ENCODE assay signal across 8 cellular contexts in the genomic region with DNA sequence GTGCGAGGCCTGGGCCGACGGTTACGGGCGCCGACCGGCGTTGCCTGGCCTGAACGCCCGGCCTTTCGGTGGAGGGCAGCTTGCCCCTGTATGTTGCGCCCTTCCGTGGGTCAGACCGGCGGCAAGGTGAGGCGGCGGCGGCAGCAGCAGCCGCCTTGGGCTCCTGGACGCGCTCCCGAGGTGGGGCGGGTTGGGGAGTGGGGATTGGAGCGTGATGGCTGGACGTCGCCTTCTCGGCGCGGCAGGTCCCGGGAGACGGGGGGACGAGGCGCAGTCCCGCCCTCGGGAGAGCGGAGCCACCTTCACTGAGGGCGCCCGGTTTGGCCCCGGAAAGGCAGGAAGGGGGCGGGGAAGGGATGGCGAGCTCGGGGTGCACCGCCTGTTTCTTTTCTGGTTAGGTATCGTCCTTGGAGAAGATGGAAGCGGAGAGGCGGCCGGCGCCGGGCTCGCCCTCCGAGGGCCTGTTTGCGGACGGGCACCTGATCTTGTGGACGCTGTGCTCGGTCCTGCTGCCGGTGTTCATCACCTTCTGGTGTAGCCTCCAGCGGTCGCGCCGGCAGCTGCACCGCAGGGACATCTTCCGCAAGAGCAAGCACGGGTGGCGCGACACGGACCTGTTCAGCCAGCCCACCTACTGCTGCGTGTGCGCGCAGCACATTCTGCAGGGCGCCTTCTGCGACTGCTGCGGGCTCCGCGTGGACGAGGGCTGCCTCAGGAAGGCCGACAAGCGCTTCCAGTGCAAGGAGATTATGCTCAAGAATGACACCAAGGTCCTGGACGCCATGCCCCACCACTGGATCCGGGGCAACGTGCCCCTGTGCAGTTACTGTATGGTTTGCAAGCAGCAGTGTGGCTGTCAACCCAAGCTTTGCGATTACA. TPM values are rescaled to one million over a fixed set of nuclear protein-coding genes. Genes with fewer than 3 reads are reported as not detected.
DNase-seq lines count a peak whose midpoint lies in the region; ATAC-seq and TF ChIP-seq lines count a peak whose summit lies in the region.

No MANE protein-coding gene starts in this region.

- POLR2A ChIA-PET in HCT116 (lab: Charles Lee) = interaction anchor here (1.0 to 1.4 kb wide), 4 partner anchors 15 to 79 kb away, joined by 3 to 4 read pairs (median 4); partner anchors contain the start of gene TRIM25

- H3K36me3 ChIP-seq in HCT116 (ENCODE audit: control insufficient read depth in 1 of 2, insufficient read depth in 2 of 2, low read length in 2 of 2) = no peaks in the 10 kb centered on the region

- CTCF ChIA-PET in HCT116 (lab: Charles Lee) = interaction anchor here (1.8 kb wide), 1 partner anchor 15 kb away, joined by 11 read pairs; no protein-coding TSS in a partner anchor

- no peak for TF ChIP-seq CTCF in HCT116 (IDR thresholded peaks at IDR 0.05 in 2 of 3, conservative IDR thresholded peaks at IDR 0.05 in 1 of 3; ENCODE audit: borderline replicate concordance in 1 of 3, insufficient read depth in 1 of 3, low read depth in 2 of 3, low read length in 2 of 3)

- H2AFZ ChIP-seq in HCT116 (ENCODE audit: low read depth, low read length, poor library complexity, severe bottlenecking) = no peak overlapping the region

- H3K27me3 ChIP-seq in HCT116 (ENCODE audit: insufficient read depth, low read length) = no peaks in the 10 kb centered on the region

- TF ChIP-seq POLR2A in HCT116 (IDR thresholded peaks at IDR 0.05; ENCODE audit: borderline replicate concordance, extremely low read depth, insufficient read depth, insufficient read length) = no peak

- BruUV-seq in HCT116 (replicated peaks; lab: Mats Ljungman, UMichigan) = no TSS peak

- peak overlapping the region; percentile 83 for H3K4me2 ChIP-seq in HCT116 (ENCODE audit: low read length)

- H3K79me2 ChIP-seq in HCT116 (ENCODE audit: insufficient read depth, low read length) = no peaks in the 10 kb centered on the region

- DNase-seq in HCT116 (ENCODE audit: low read depth, low spot score) (no peak), NAMALWA (ENCODE audit: low spot score) (peak; percentile 35), caudate nucleus (lab: John Stamatoyannopoulos, UW) (peak in 43 of 61 donors; percentile 7 to 73 (median 41)), left lobe of liver (ENCODE audit: low spot score) (peak; percentile 66), NCI-H187 treated with DMSO at 0.1 percent for 48 hours (lab: John Stamatoyannopoulos, UW) (no peak)
- peak; percentile 52 to 63 (median 58) for DNase-seq in activated CD4-positive, CD25-positive, alpha-beta regulatory T cell (lab: John Stamatoyannopoulos, UW)
- DNase-seq in stimulated activated CD4-positive, alpha-beta T cell treated with anti-CD3 and anti-CD28 coated beads, Interleukin-4, amount 100 ng/mL, for 1 hour = peak; percentile 71

- peak overlapping the region; percentile 24; the same call in 1 of the 2 replicates for H3K9ac ChIP-seq in HCT116 (ENCODE audit: low read length)

- intact Hi-C loops in HCT116 (cut with micrococcal nuclease) = loop anchor here (10.0 kb wide), 1 partner anchor 250 kb away; the partner anchor contains the start of gene AKAP1

- ATAC-seq in HCT116 = no peak
- peak; percentile 39 for ATAC-seq in left lobe of liver

- H3K4me3 ChIP-seq in GM08714 (ENCODE audit: low read length) (peak overlapping the region; percentile 86), HCT116 (replicated peaks in 1 of 2; ENCODE audit: low read depth in 1 of 2, low read length in 2 of 2) (peak overlapping the region in 1 of 2 experiments; percentile 65; a peak in 1 of 4 replicates)

- peaks cover 9 to 21% of the 10 kb centered on the region in 2 experiments for H3K4me1 ChIP-seq in HCT116 (ENCODE audit: control insufficient read depth in 1 of 2, insufficient read depth in 2 of 2, low read length in 2 of 2)

- no peaks in the 10 kb centered on the region for H3K9me3 ChIP-seq in HCT116 (ENCODE audit: control insufficient read depth in 1 of 2, insufficient read depth in 1 of 2, low read depth in 1 of 2, low read length in 2 of 2)

- peak overlapping the region; percentile 36; the same call in 1 of the 2 replicates for H3K27ac ChIP-seq in HCT116 (ENCODE audit: low read depth, low read length)
- H3K27ac ChIP-seq in caudate nucleus (ENCODE audit: low read depth, low read length) = peak overlapping the region; percentile 82

- no peaks in the 10 kb centered on the region for H3K9me2 ChIP-seq in HCT116 (ENCODE audit: insufficient read depth)

- RAD21 ChIA-PET in HCT116 (lab: Charles Lee; ENCODE audit: low non-redundant PET in 1 of 2, low total read pairs in 2 of 2, uncharacterized antibody in 2 of 2, unreplicated experiment in 2 of 2) = interaction anchor here in 1 of 2 experiments (0.6 kb wide), 1 partner anchor 239 kb away, joined by 5 read pairs; no protein-coding TSS in a partner anchor

- no peak for TF ChIP-seq RAD21 in HCT116 (IDR thresholded peaks at IDR 0.05; ENCODE audit: low read depth)

- H4K20me1 ChIP-seq in HCT116 (ENCODE audit: insufficient read depth) = no peaks in the 10 kb centered on the region

TF ChIP-seq in HCT116, 20 proteins besides CTCF, POLR2A, EP300 and RAD21:
- no peak for TF ChIP-seq POLR2AphosphoS5 (IDR thresholded peaks at IDR 0.05; ENCODE audit: low read depth, low read length)
- no peak for TF ChIP-seq EGR1 (IDR thresholded peaks at IDR 0.05; ENCODE audit: low read depth)
- TF ChIP-seq SIN3A (IDR thresholded peaks at IDR 0.05; ENCODE audit: low read depth) = no peak
- no peak for TF ChIP-seq TCF7L2 (IDR thresholded peaks at IDR 0.05; ENCODE audit: borderline replicate concordance, extremely low read depth, insufficient read depth, insufficient read length)
- TF ChIP-seq REST (IDR thresholded peaks at IDR 0.05; ENCODE audit: low read depth) = no peak
- TF ChIP-seq ZFX (IDR thresholded peaks at IDR 0.05) = no peak
- TF ChIP-seq, protein P1, sequence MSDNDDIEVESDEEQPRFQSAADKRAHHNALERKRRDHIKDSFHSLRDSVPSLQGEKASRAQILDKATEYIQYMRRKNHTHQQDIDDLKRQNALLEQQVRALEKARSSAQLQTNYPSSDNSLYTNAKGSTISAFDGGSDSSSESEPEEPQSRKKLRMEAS (IDR thresholded peaks at IDR 0.05) = no peak
- TF ChIP-seq ATF3 (IDR thresholded peaks at IDR 0.05) = no peak
- no peak for TF ChIP-seq ZBTB33 (IDR thresholded peaks at IDR 0.05; ENCODE audit: extremely low read depth, insufficient replicate concordance, low read length)
- no peak for TF ChIP-seq EZH2 (IDR thresholded peaks at IDR 0.05)
- TF ChIP-seq SP1 (IDR thresholded peaks at IDR 0.05; ENCODE audit: low read depth) = no peak
- no peak for TF ChIP-seq ELF1 (IDR thresholded peaks at IDR 0.05; ENCODE audit: borderline replicate concordance, low read depth)
- TF ChIP-seq EZH2phosphoT487 (IDR thresholded peaks at IDR 0.05; ENCODE audit: borderline replicate concordance) = no peak
- no peak for TF ChIP-seq SRF (IDR thresholded peaks at IDR 0.05; ENCODE audit: low read depth)
- no peak for TF ChIP-seq ZNF274 (IDR thresholded peaks at IDR 0.05; ENCODE audit: low read depth, low read length)
- TF ChIP-seq FOSL1 (IDR thresholded peaks at IDR 0.05; ENCODE audit: low read depth) = no peak
- TF ChIP-seq JUND (IDR thresholded peaks at IDR 0.05) = no peak
- TF ChIP-seq CEBPB (IDR thresholded peaks at IDR 0.05; ENCODE audit: low read depth) = no peak

RNA-seq across cellular contexts. Expression of gene DGKE, which starts 0.7 kb away (rescaled TPM):
- total RNA-seq in HCT116 (2021; ENCODE audit: unreplicated experiment) = 5.2 TPM
- polyA plus RNA-seq in HCT116 (2012) = 0.86 and 0.95 TPM in 2 replicates
- total RNA-seq in left lobe of liver = 4.0 TPM

RNA-seq across cellular contexts. Expression of gene C17orf67, which starts 0.9 kb away (rescaled TPM):
- total RNA-seq in HCT116 (2021; ENCODE audit: unreplicated experiment) (0.84 TPM), left lobe of liver (1.9 TPM)
- polyA plus RNA-seq in HCT116 (2012) = 0.53 and 0.59 TPM in 2 replicates

Comparison
In these comparisons a context has a peak if more than half of its experiments do, and no peak if none do; other contexts are left out.
1. DNase-seq: peak in NAMALWA (single experiment), activated CD4-positive, CD25-positive, alpha-beta regulatory T cell (4 of 4), caudate nucleus (43 of 61), left lobe of liver (single experiment) and stimulated activated CD4-positive, alpha-beta T cell treated with anti-CD3 and anti-CD28 coated beads, Interleukin-4, amount 100 ng/mL, for 1 hour (single experiment); none in HCT116 (single experiment) and NCI-H187 treated with DMSO at 0.1 percent for 48 hours (single experiment).